ENCODE assay signal across 31 cellular contexts in genomic region chr21:15686506-15686905, GRCh38. TPM values are rescaled to one million over a fixed set of nuclear protein-coding genes. Genes with fewer than 3 reads are reported as not detected.
DNase-seq lines count a peak whose midpoint lies in the region; ATAC-seq lines count a peak whose summit lies in the region.
"Had no signal": no experiment of that assay in that cellular context is flagged by ENCODE, and none has a peak within 500 bp of the region (broad histone marks: within the 10 kb centered on the region; RNA-seq: fewer than 3 reads in every experiment).

No MANE protein-coding gene starts in this region.

- peak overlapping the region in 6 of 11 experiments; percentile 39 to 85 (median 68); a peak in 13 of 22 replicates for H3K4me2 ChIP-seq in BLaER1 treated with 17β-estradiol and CSF1 and Interleukin-3, amounts not matched to agents 10 nM and 100 nM

- CTCF ChIA-PET in activated CD4-positive, alpha-beta memory T cell treated with anti-CD3 and anti-CD28 coated beads, Interleukin-2, amount 10 ng/mL, durations not matched to agents 7 days and 5 days (lab: Charles Lee), result no interaction called here

- peaks cover 0 to 23% (median 3%) of the 10 kb centered on the region in 11 experiments; a peak in 5 of 22 replicates for H3K9me3 ChIP-seq in BLaER1 treated with 17β-estradiol and CSF1 and Interleukin-3, amounts not matched to agents 10 nM and 100 nM (replicated peaks in 1 of 11)
- H3K9me3 ChIP-seq: gastrocnemius medialis, thoracic aorta had no signal

- peak overlapping the region in 3 of 11 experiments; percentile 40 to 62 (median 55); a peak in 5 of 22 replicates for H3K9ac ChIP-seq in BLaER1 treated with 17β-estradiol and CSF1 and Interleukin-3, amounts not matched to agents 10 nM and 100 nM
- H3K9ac ChIP-seq: parathyroid adenoma had no signal

- peak overlapping the region in 7 of 11 experiments; percentile 33 to 79 (median 69); a peak in 11 of 22 replicates for H3K27ac ChIP-seq in BLaER1 treated with 17β-estradiol and CSF1 and Interleukin-3, amounts not matched to agents 10 nM and 100 nM
- H3K27ac ChIP-seq: gastrocnemius medialis, parathyroid adenoma, thoracic aorta had no signal

- H3K9me3 Mint-ChIP-seq in activated CD4-positive, alpha-beta memory T cell treated with anti-CD3 and anti-CD28 coated beads, Interleukin-2, amount 10 ng/mL, durations not matched to agents 7 days and 5 days, result no peaks in the 10 kb centered on the region
- H3K9me3 Mint-ChIP-seq: activated naive CD4-positive, alpha-beta T cell treated with anti-CD3 and anti-CD28 coated beads for 36 hours; activated T-cell treated with anti-CD3 and anti-CD28 coated beads, Interleukin-2, amount 50 U/mL, for 24 hours; CD8-positive, alpha-beta memory T cell; H9; stimulated activated memory B cell treated with anti-CD40 and anti-IgM and Interleukin-4, amounts not matched to agents 10 μg/mL and 1 μg/mL and 100 μg/mL, for 72 hours; T-helper 1 cell treated with Interleukin-12 subunit alpha and Interleukin-12 subunit beta and Interleukin-4 antibody, amounts not matched to agents 30 μg/mL and 1 μg/mL, for 36 hours; WTC11 had no signal

- DNase-seq in KG1 (lab: John Stamatoyannopoulos, UW) (peak; percentile 4), SIG-M5 treated with dmso at 0.1 percent for 504 hours (lab: John Stamatoyannopoulos, UW; ENCODE audit: unreplicated experiment) (peak; percentile 90), medulla oblongata (ENCODE audit: extremely low spot score) (peak; percentile 60), superior temporal gyrus (ENCODE audit: extremely low spot score) (no peak), glomerular visceral epithelial cell (ENCODE audit: extremely low spot score) (no peak)
- DNase-seq in activated CD4-positive, alpha-beta memory T cell treated with anti-CD3 and anti-CD28 coated beads, Interleukin-2, amount 10 ng/mL, durations not matched to agents 7 days and 5 days, result no peak
- DNase-seq: activated CD8-positive, alpha-beta T cell treated with anti-CD3 and anti-CD28 coated beads, Interleukin-2, amount 10 ng/mL, durations not matched to agents 7 days and 5 days; activated naive CD4-positive, alpha-beta T cell treated with anti-CD3 and anti-CD28 coated beads for 36 hours; activated T-cell treated with anti-CD3 and anti-CD28 coated beads, Interleukin-2, amount 50 U/mL, for 24 hours; aorta; CD8-positive, alpha-beta memory T cell; cerebellar nuclear complex; DND-41; effector CD4-positive, alpha-beta T cell; gastrocnemius medialis; H9; kidney; mesendoderm; NCI-H1092; NCI-H2081 treated with DMSO at 0.1 percent for 48 hours; NCI-H446 treated with DMSO at 0.1 percent for 48 hours; stimulated activated CD4-positive, alpha-beta T cell treated with anti-CD3 and anti-CD28 coated beads, Interleukin-1b, Interleukin-23, amount 100 ng/mL, for 48 hours had no signal

- peaks cover 5 to 66% (median 38%) of the 10 kb centered on the region in 10 experiments; a peak in 17 of 20 replicates for H3K4me1 ChIP-seq in BLaER1 treated with 17β-estradiol and CSF1 and Interleukin-3, amounts not matched to agents 10 nM and 100 nM
- H3K4me1 ChIP-seq: gastrocnemius medialis, parathyroid adenoma had no signal

- no peaks in the 10 kb centered on the region for H4K20me1 ChIP-seq in BLaER1 treated with 17β-estradiol and CSF1 and Interleukin-3, amounts not matched to agents 10 nM and 100 nM

- H3K36me3 ChIP-seq in BLaER1 treated with 17β-estradiol and CSF1 and Interleukin-3, amounts not matched to agents 10 nM and 100 nM, result no peaks in the 10 kb centered on the region
- H3K36me3 ChIP-seq: gastrocnemius medialis, thoracic aorta had no signal

- H3K27me3 Mint-ChIP-seq in activated CD4-positive, alpha-beta memory T cell treated with anti-CD3 and anti-CD28 coated beads, Interleukin-2, amount 10 ng/mL, durations not matched to agents 7 days and 5 days, result no peaks in the 10 kb centered on the region
- H3K27me3 Mint-ChIP-seq: activated T-cell treated with anti-CD3 and anti-CD28 coated beads, Interleukin-2, amount 50 U/mL, for 24 hours had no signal

- POLR2A ChIA-PET in activated CD4-positive, alpha-beta memory T cell treated with anti-CD3 and anti-CD28 coated beads, Interleukin-2, amount 10 ng/mL, durations not matched to agents 7 days and 5 days (lab: Charles Lee), result no interaction called here

- no peak overlapping the region for H3K27ac Mint-ChIP-seq in activated CD4-positive, alpha-beta memory T cell treated with anti-CD3 and anti-CD28 coated beads, Interleukin-2, amount 10 ng/mL, durations not matched to agents 7 days and 5 days
- H3K27ac Mint-ChIP-seq: activated CD8-positive, alpha-beta T cell treated with anti-CD3 and anti-CD28 coated beads, Interleukin-2, amount 10 ng/mL, durations not matched to agents 7 days and 5 days; activated naive CD4-positive, alpha-beta T cell treated with anti-CD3 and anti-CD28 coated beads for 36 hours; activated T-cell treated with anti-CD3 and anti-CD28 coated beads, Interleukin-2, amount 50 U/mL, for 24 hours; H9; nephron; stimulated activated memory B cell treated with anti-CD40 and anti-IgM and Interleukin-4, amounts not matched to agents 10 μg/mL and 1 μg/mL and 100 μg/mL, for 72 hours; T-helper 1 cell treated with Interleukin-12 subunit alpha and Interleukin-12 subunit beta and Interleukin-4 antibody, amounts not matched to agents 30 μg/mL and 1 μg/mL, for 36 hours; WTC11 had no signal

- peak overlapping the region in 2 of 10 experiments; percentile 10 to 19; a peak in 2 of 20 replicates for H3K4me3 ChIP-seq in BLaER1 treated with 17β-estradiol and CSF1 and Interleukin-3, amounts not matched to agents 10 nM and 100 nM
- H3K4me3 ChIP-seq: gastrocnemius medialis, K562, thoracic aorta had no signal

- no peak overlapping the region for H3K4me3 Mint-ChIP-seq in activated CD4-positive, alpha-beta memory T cell treated with anti-CD3 and anti-CD28 coated beads, Interleukin-2, amount 10 ng/mL, durations not matched to agents 7 days and 5 days
- H3K4me3 Mint-ChIP-seq: activated CD8-positive, alpha-beta T cell treated with anti-CD3 and anti-CD28 coated beads, Interleukin-2, amount 10 ng/mL, durations not matched to agents 7 days and 5 days; activated naive CD4-positive, alpha-beta T cell treated with anti-CD3 and anti-CD28 coated beads for 36 hours; activated T-cell treated with anti-CD3 and anti-CD28 coated beads, Interleukin-2, amount 50 U/mL, for 24 hours; CD8-positive, alpha-beta memory T cell; H9; nephron; stimulated activated memory B cell treated with anti-CD40 and anti-IgM and Interleukin-4, amounts not matched to agents 10 μg/mL and 1 μg/mL and 100 μg/mL, for 72 hours; T-helper 1 cell treated with Interleukin-12 subunit alpha and Interleukin-12 subunit beta and Interleukin-4 antibody, amounts not matched to agents 30 μg/mL and 1 μg/mL, for 36 hours; WTC11 had no signal

- ATAC-seq in GM19035 (IDR thresholded peaks at IDR 0.05; ENCODE audit: unreplicated experiment), result no peak
- ATAC-seq: activated CD8-positive, alpha-beta T cell treated with anti-CD3 and anti-CD28 coated beads, Interleukin-2, amount 10 ng/mL, durations not matched to agents 7 days and 5 days; gastrocnemius medialis; K562; stimulated activated memory B cell treated with anti-CD40 and anti-IgM and Interleukin-4, amounts not matched to agents 10 μg/mL and 1 μg/mL and 100 μg/mL, for 72 hours; WTC11 had no signal

- H3K4me1 Mint-ChIP-seq in activated CD4-positive, alpha-beta memory T cell treated with anti-CD3 and anti-CD28 coated beads, Interleukin-2, amount 10 ng/mL, durations not matched to agents 7 days and 5 days, result peaks cover 15% of the 10 kb centered on the region
- H3K4me1 Mint-ChIP-seq: H9, nephron, WTC11 had no signal

- H3K27me3 ChIP-seq in BLaER1 treated with 17β-estradiol and CSF1 and Interleukin-3, amounts not matched to agents 10 nM and 100 nM, result no peaks in the 10 kb centered on the region
- H3K27me3 ChIP-seq: gastrocnemius medialis had no signal

- H3K36me3 Mint-ChIP-seq in activated CD4-positive, alpha-beta memory T cell treated with anti-CD3 and anti-CD28 coated beads, Interleukin-2, amount 10 ng/mL, durations not matched to agents 7 days and 5 days (ENCODE audit: low read depth), result no peaks in the 10 kb centered on the region
- H3K36me3 Mint-ChIP-seq: CD8-positive, alpha-beta memory T cell; stimulated activated memory B cell treated with anti-CD40 and anti-IgM and Interleukin-4, amounts not matched to agents 10 μg/mL and 1 μg/mL and 100 μg/mL, for 72 hours; WTC11 had no signal

RNA-seq across cellular contexts. Expression of gene USP25, which starts 43.3 kb away (rescaled TPM):
- total RNA-seq in activated CD4-positive, alpha-beta memory T cell treated with anti-CD3 and anti-CD28 coated beads, Interleukin-2, amount 10 ng/mL, durations not matched to agents 7 days and 5 days, result 10 to 100 TPM; 53.5 to 61.0 TPM

Comparison
In these comparisons a context has a peak if more than half of its experiments do, and no peak if none do; other contexts are left out.
1. DNase-seq: peak in KG1 (single experiment), SIG-M5 treated with dmso at 0.1 percent for 504 hours (single experiment) and medulla oblongata (single experiment); none in superior temporal gyrus (single experiment), glomerular visceral epithelial cell (single experiment) and activated CD4-positive, alpha-beta memory T cell treated with anti-CD3 and anti-CD28 coated beads, Interleukin-2, amount 10 ng/mL, durations not matched to agents 7 days and 5 days (single experiment).